ENCODE assay signal across 11 cellular contexts in genomic region chr14:29741909-29742401, GRCh38.
DNase-seq lines count a peak whose midpoint lies in the region; ATAC-seq and TF ChIP-seq lines count a peak whose summit lies in the region.
"Had no signal": no experiment of that assay in that cellular context is flagged by ENCODE, and none has a peak within 500 bp of the region (broad histone marks: within the 10 kb centered on the region; RNA-seq: fewer than 3 reads in every experiment).

No MANE protein-coding gene starts in this region.

- peaks cover 24% of the 10 kb centered on the region for H3K4me1 Mint-ChIP-seq in nephron
- H3K4me1 Mint-ChIP-seq in activated CD4-positive, alpha-beta T cell treated with anti-CD3 and anti-CD28 coated beads, Interleukin-2, amount 10 ng/mL, durations not matched to agents 7 days and 5 days = no peaks in the 10 kb centered on the region
- H3K4me1 Mint-ChIP-seq: activated CD8-positive, alpha-beta memory T cell treated with anti-CD3 and anti-CD28 coated beads, Interleukin-2, amount 10 ng/mL, durations not matched to agents 7 days and 5 days; CD4-positive, alpha-beta memory T cell had no signal

- CTCF ChIA-PET in activated CD4-positive, alpha-beta T cell treated with anti-CD3 and anti-CD28 coated beads, Interleukin-2, amount 10 ng/mL, durations not matched to agents 7 days and 5 days (lab: Charles Lee) = no interaction called here
- CTCF ChIA-PET in HEK293T (lab: Yijun Ruan, JAX) = no interaction called here

- no peaks in the 10 kb centered on the region for H3K27me3 Mint-ChIP-seq in nephron (ENCODE audit: low read depth)
- no peaks in the 10 kb centered on the region for H3K27me3 Mint-ChIP-seq in activated CD4-positive, alpha-beta T cell treated with anti-CD3 and anti-CD28 coated beads, Interleukin-2, amount 10 ng/mL, durations not matched to agents 7 days and 5 days
- H3K27me3 Mint-ChIP-seq: activated CD8-positive, alpha-beta memory T cell treated with anti-CD3 and anti-CD28 coated beads, Interleukin-2, amount 10 ng/mL, durations not matched to agents 7 days and 5 days; CD4-positive, alpha-beta memory T cell had no signal

- H3K4me3 Mint-ChIP-seq in nephron = no peak overlapping the region
- no peak overlapping the region for H3K4me3 Mint-ChIP-seq in activated CD4-positive, alpha-beta T cell treated with anti-CD3 and anti-CD28 coated beads, Interleukin-2, amount 10 ng/mL, durations not matched to agents 7 days and 5 days
- H3K4me3 Mint-ChIP-seq: activated CD8-positive, alpha-beta memory T cell treated with anti-CD3 and anti-CD28 coated beads, Interleukin-2, amount 10 ng/mL, durations not matched to agents 7 days and 5 days; CD4-positive, alpha-beta memory T cell had no signal

- peak overlapping the region in 2 of 3 experiments; percentile 9 to 37 for H3K27ac Mint-ChIP-seq in nephron
- no peak overlapping the region for H3K27ac Mint-ChIP-seq in activated CD4-positive, alpha-beta T cell treated with anti-CD3 and anti-CD28 coated beads, Interleukin-2, amount 10 ng/mL, durations not matched to agents 7 days and 5 days
- H3K27ac Mint-ChIP-seq: activated CD8-positive, alpha-beta memory T cell treated with anti-CD3 and anti-CD28 coated beads, Interleukin-2, amount 10 ng/mL, durations not matched to agents 7 days and 5 days; CD4-positive, alpha-beta memory T cell had no signal

- peaks cover 2% of the 10 kb centered on the region for H3K9me3 Mint-ChIP-seq in nephron
- H3K9me3 Mint-ChIP-seq in activated CD4-positive, alpha-beta T cell treated with anti-CD3 and anti-CD28 coated beads, Interleukin-2, amount 10 ng/mL, durations not matched to agents 7 days and 5 days = peaks cover 15% of the 10 kb centered on the region

- ATAC-seq in GM19467 (IDR thresholded peaks at IDR 0.05; ENCODE audit: unreplicated experiment) = no peak
- no peak for ATAC-seq in HG02870 (IDR thresholded peaks at IDR 0.05; ENCODE audit: unreplicated experiment)
- ATAC-seq: activated CD8-positive, alpha-beta memory T cell treated with anti-CD3 and anti-CD28 coated beads, Interleukin-2, amount 10 ng/mL, durations not matched to agents 7 days and 5 days had no signal

- peak; percentile 34 for DNase-seq in DMS 273 treated with DMSO at 0.1 percent for 48 hours (lab: John Stamatoyannopoulos, UW)
- peak; percentile 49 to 73 for DNase-seq in NCI-H2081 (lab: John Stamatoyannopoulos, UW)
- DNase-seq in dermis microvascular lymphatic vessel endothelial cell (ENCODE audit: low read depth in 2 of 2) = peak; percentile 74 to 78
- no peak for DNase-seq in activated CD4-positive, alpha-beta T cell treated with anti-CD3 and anti-CD28 coated beads, Interleukin-2, amount 10 ng/mL, durations not matched to agents 7 days and 5 days
- no peak for DNase-seq in HEK293T (ENCODE audit: extremely low spot score)
- DNase-seq: activated CD8-positive, alpha-beta memory T cell treated with anti-CD3 and anti-CD28 coated beads, Interleukin-2, amount 10 ng/mL, durations not matched to agents 7 days and 5 days; CD4-positive, alpha-beta memory T cell; T-helper 1 cell had no signal

- no peak for TF ChIP-seq CTCF in nephron (IDR thresholded peaks at IDR 0.05; ENCODE audit: unreplicated experiment in 3 of 3)

- POLR2A ChIA-PET in activated CD4-positive, alpha-beta T cell treated with anti-CD3 and anti-CD28 coated beads, Interleukin-2, amount 10 ng/mL, durations not matched to agents 7 days and 5 days (lab: Charles Lee) = no interaction called here
- POLR2A ChIA-PET in HEK293T (lab: Yijun Ruan, JAX) = no interaction called here

- H3K36me3 Mint-ChIP-seq in nephron (ENCODE audit: low read depth) = no peaks in the 10 kb centered on the region
- H3K36me3 Mint-ChIP-seq in activated CD4-positive, alpha-beta T cell treated with anti-CD3 and anti-CD28 coated beads, Interleukin-2, amount 10 ng/mL, durations not matched to agents 7 days and 5 days (ENCODE audit: low read depth) = no peaks in the 10 kb centered on the region
- H3K36me3 Mint-ChIP-seq: activated CD8-positive, alpha-beta memory T cell treated with anti-CD3 and anti-CD28 coated beads, Interleukin-2, amount 10 ng/mL, durations not matched to agents 7 days and 5 days; CD4-positive, alpha-beta memory T cell had no signal

TF ChIP-seq in HEK293T, 16 proteins besides CTCF, POLR2A, EP300 and RAD21:
- TF ChIP-seq SP1 (IDR thresholded peaks at IDR 0.05) (no peak), HDGF (IDR thresholded peaks at IDR 0.05; ENCODE audit: borderline replicate concordance) (no peak), ELF4 (IDR thresholded peaks at IDR 0.05) (no peak), SUZ12 (IDR thresholded peaks at IDR 0.05) (no peak), ZNF384 (IDR thresholded peaks at IDR 0.05) (no peak), TARDBP (IDR thresholded peaks at IDR 0.05) (no peak), FOXK2 (IDR thresholded peaks at IDR 0.05) (no peak), PKNOX1 (IDR thresholded peaks at IDR 0.05) (no peak), CTBP1 (IDR thresholded peaks at IDR 0.05; ENCODE audit: borderline replicate concordance) (no peak), ARNT (IDR thresholded peaks at IDR 0.05) (no peak), FOXA1 (IDR thresholded peaks at IDR 0.05) (no peak), BHLHE40 (IDR thresholded peaks at IDR 0.05; ENCODE audit: borderline replicate concordance) (no peak), FOXM1 (IDR thresholded peaks at IDR 0.05; ENCODE audit: borderline replicate concordance) (no peak), L3MBTL2 (conservative IDR thresholded peaks at IDR 0.05) (no peak), LEF1 (IDR thresholded peaks at IDR 0.05; ENCODE audit: borderline replicate concordance) (no peak), NFRKB (IDR thresholded peaks at IDR 0.05) (no peak)

Comparison
In these comparisons a context has a peak if more than half of its experiments do, and no peak if none do; other contexts are left out.
1. DNase-seq: peak in DMS 273 treated with DMSO at 0.1 percent for 48 hours (single experiment), NCI-H2081 (2 of 2) and dermis microvascular lymphatic vessel endothelial cell (2 of 2); none in activated CD4-positive, alpha-beta T cell treated with anti-CD3 and anti-CD28 coated beads, Interleukin-2, amount 10 ng/mL, durations not matched to agents 7 days and 5 days (single experiment) and HEK293T (single experiment).